ENCODE assay signal across 10 cellular contexts in genomic region chr22:29994027-29994715, GRCh38.
DNase-seq lines count a peak whose midpoint lies in the region; ATAC-seq, FAIRE-seq and TF ChIP-seq lines count a peak whose summit lies in the region.
"Had no signal": no experiment of that assay in that cellular context is flagged by ENCODE, and none has a peak within 500 bp of the region (broad histone marks: within the 10 kb centered on the region; RNA-seq: fewer than 3 reads in every experiment).

No MANE protein-coding gene starts in this region.

- peak overlapping the region in 5 of 9 donors; percentile 6 to 39 (median 26) for H3K27ac Mint-ChIP-seq in naive thymus-derived CD4-positive, alpha-beta T cell
- no peak overlapping the region for H3K27ac Mint-ChIP-seq in progenitor cell of endocrine pancreas

- CTCF ChIA-PET in naive thymus-derived CD4-positive, alpha-beta T cell (lab: Charles Lee) = no interaction called here

- H3K4me3 ChIP-seq in brain microvascular endothelial cell (ENCODE audit: low read depth, low read length) (no peak overlapping the region), esophagus muscularis mucosa (no peak overlapping the region)
- no peak overlapping the region for H3K4me3 ChIP-seq in naive thymus-derived CD4-positive, alpha-beta T cell (ENCODE audit: low read length)

- no peak for FAIRE-seq in D721Med (lab: Jason Lieb, UNC)

- H3K9me3 Mint-ChIP-seq in naive thymus-derived CD4-positive, alpha-beta T cell = no peaks in the 10 kb centered on the region
- no peaks in the 10 kb centered on the region for H3K9me3 Mint-ChIP-seq in progenitor cell of endocrine pancreas (ENCODE audit: low read depth)

- TF ChIP-seq CTCF in D721Med (IDR thresholded peaks at IDR 0.05; ENCODE audit: insufficient read depth, missing control alignments) = peak; percentile 32
- TF ChIP-seq CTCF in brain microvascular endothelial cell (IDR thresholded peaks at IDR 0.05; ENCODE audit: low read depth, low read length, missing control alignments) = no peak
- TF ChIP-seq CTCF in esophagus muscularis mucosa (IDR thresholded peaks at IDR 0.05) = no peak
- no peak for TF ChIP-seq CTCF in progenitor cell of endocrine pancreas (IDR thresholded peaks at IDR 0.05; ENCODE audit: unreplicated experiment)

- no peak for DNase-seq in D721Med (ENCODE audit: insufficient read length, low spot score)
- peak; percentile 72 for DNase-seq in LHCN-M2 (ENCODE audit: low read depth)
- peak; percentile 79 for DNase-seq in brain microvascular endothelial cell
- no peak for DNase-seq in naive thymus-derived CD4-positive, alpha-beta T cell
- no peak for DNase-seq in esophagus muscularis mucosa (ENCODE audit: extremely low spot score)
- DNase-seq in progenitor cell of endocrine pancreas (ENCODE audit: low spot score, unreplicated experiment) = no peak
- DNase-seq in NCI-H1436 treated with DMSO at 0.1 percent for 48 hours (lab: John Stamatoyannopoulos, UW) = no peak
- DNase-seq: anterior cingulate cortex; NK-92 treated with Interleukin-12 subunit alpha and Interleukin-12 subunit beta, amount 100 ng/mL, for 24 hours had no signal

- no peak for ATAC-seq in naive thymus-derived CD4-positive, alpha-beta T cell
- no peak for ATAC-seq in HG02870 (IDR thresholded peaks at IDR 0.05; ENCODE audit: unreplicated experiment)

- peaks cover 0 to 9% (median 4%) of the 10 kb centered on the region in 7 donors for H3K4me1 Mint-ChIP-seq in naive thymus-derived CD4-positive, alpha-beta T cell
- H3K4me1 Mint-ChIP-seq in progenitor cell of endocrine pancreas (ENCODE audit: low read depth) = peaks cover 7% of the 10 kb centered on the region

- no peak for TF ChIP-seq POLR2A in esophagus muscularis mucosa (IDR thresholded peaks at IDR 0.05; ENCODE audit: low read depth)

- peaks cover 7 to 34% (median 13%) of the 10 kb centered on the region in 5 donors for H3K36me3 Mint-ChIP-seq in naive thymus-derived CD4-positive, alpha-beta T cell
- peaks cover 17% of the 10 kb centered on the region for H3K36me3 Mint-ChIP-seq in progenitor cell of endocrine pancreas (ENCODE audit: insufficient read depth)

- no peak overlapping the region for H3K4me3 Mint-ChIP-seq in naive thymus-derived CD4-positive, alpha-beta T cell
- H3K4me3 Mint-ChIP-seq in progenitor cell of endocrine pancreas (ENCODE audit: low read depth) = no peak overlapping the region

- no peaks in the 10 kb centered on the region for H3K4me1 ChIP-seq in naive thymus-derived CD4-positive, alpha-beta T cell (ENCODE audit: control insufficient read depth in 2 of 2, insufficient read depth in 2 of 2, low read length in 2 of 2)
- peaks cover 9 to 22% (median 16%) of the 10 kb centered on the region in 4 donors for H3K4me1 ChIP-seq in esophagus muscularis mucosa

- POLR2A ChIA-PET in naive thymus-derived CD4-positive, alpha-beta T cell (lab: Charles Lee) = no interaction called here

- no peaks in the 10 kb centered on the region for H3K27me3 Mint-ChIP-seq in naive thymus-derived CD4-positive, alpha-beta T cell
- no peaks in the 10 kb centered on the region for H3K27me3 Mint-ChIP-seq in progenitor cell of endocrine pancreas

- intact Hi-C loops in naive thymus-derived CD4-positive, alpha-beta T cell (cut with micrococcal nuclease) = no loop called here
- intact Hi-C loops in esophagus muscularis mucosa (cut with DNase I) = no loop called here

- WGBS in esophagus muscularis mucosa = 80% methylated on average over 3 of the region's 3 CpGs

- H3K27ac ChIP-seq in brain microvascular endothelial cell = peak overlapping the region; percentile 82
- H3K27ac ChIP-seq in naive thymus-derived CD4-positive, alpha-beta T cell (ENCODE audit: low read depth, low read length) = no peak overlapping the region
- no peak overlapping the region for H3K27ac ChIP-seq in esophagus muscularis mucosa (replicated peaks in 1 of 4)

- H3K27me3 ChIP-seq in brain microvascular endothelial cell (replicated peaks) = no peaks in the 10 kb centered on the region
- no peaks in the 10 kb centered on the region for H3K27me3 ChIP-seq in naive thymus-derived CD4-positive, alpha-beta T cell (ENCODE audit: control insufficient read depth in 2 of 2, insufficient read depth in 2 of 2, low read length in 2 of 2)
- no peaks in the 10 kb centered on the region for H3K27me3 ChIP-seq in esophagus muscularis mucosa

- no peaks in the 10 kb centered on the region for H3K9me3 ChIP-seq in naive thymus-derived CD4-positive, alpha-beta T cell (ENCODE audit: control insufficient read depth in 2 of 3, low read length in 3 of 3)
- H3K9me3 ChIP-seq in esophagus muscularis mucosa = no peaks in the 10 kb centered on the region

- in situ Hi-C loops in brain microvascular endothelial cell (cut with HindIII; ENCODE audit: low pct_ligation_motif_present, low sequenced_read_pairs) = no loop called here

- H3K36me3 ChIP-seq in brain microvascular endothelial cell (replicated peaks) (peaks cover 4% of the 10 kb centered on the region), esophagus muscularis mucosa (peaks cover 11 to 67% (median 29%) of the 10 kb centered on the region in 4 donors)
- H3K36me3 ChIP-seq in naive thymus-derived CD4-positive, alpha-beta T cell (ENCODE audit: control insufficient read depth in 2 of 3, insufficient read depth in 3 of 3, low read length in 3 of 3) = peaks cover 6 to 33% (median 13%) of the 10 kb centered on the region in 3 experiments

- no peak for TF ChIP-seq EP300 in esophagus muscularis mucosa (IDR thresholded peaks at IDR 0.05)

Comparison
In these comparisons a context has a peak if more than half of its experiments do, and no peak if none do; other contexts are left out.
1. DNase-seq: peak in LHCN-M2 (single experiment) and brain microvascular endothelial cell (single experiment); none in D721Med (single experiment), naive thymus-derived CD4-positive, alpha-beta T cell (0 of 9), esophagus muscularis mucosa (single experiment), progenitor cell of endocrine pancreas (single experiment) and NCI-H1436 treated with DMSO at 0.1 percent for 48 hours (single experiment).